ENCODE assay signal across 35 cellular contexts in genomic region chr16:17793354-17793753, GRCh38.
"Had no signal": no experiment of that assay in that cellular context is flagged by ENCODE, and none has a peak within 500 bp of the region (broad histone marks: within the 10 kb centered on the region; RNA-seq: fewer than 3 reads in every experiment).

No MANE protein-coding gene starts in this region.

- H3K36me3 ChIP-seq: MG63 had no signal

- DNase-seq: MG63, MM.1S, MV-4-11, NCI-H1048, NCI-H1092, NCI-H1092 treated with DMSO at 0.1 percent for 48 hours, NCI-H1105, NCI-H1105 treated with DMSO at 0.1 percent for 48 hours, NCI-H1417, NCI-H1417 treated with DMSO at 0.1 percent for 48 hours, NCI-H1436, NCI-H1436 treated with DMSO at 0.1 percent for 48 hours, NCI-H146, NCI-H1694, NCI-H1694 treated with DMSO at 0.1 percent for 48 hours, NCI-H187, NCI-H187 treated with DMSO at 0.1 percent for 48 hours, NCI-H1930, NCI-H2029, NCI-H2029 treated with DMSO at 0.1 percent for 48 hours, NCI-H2081, NCI-H2081 treated with DMSO at 0.1 percent for 48 hours, NCI-H2107, NCI-H2171, NCI-H2171 treated with DMSO at 0.1 percent for 48 hours, NCI-H2227 treated with DMSO at 0.1 percent for 48 hours, NCI-H226, NCI-H345, NCI-H446, NCI-H446 treated with DMSO at 0.1 percent for 48 hours, NCI-H510A, NCI-H510A treated with DMSO at 0.1 percent for 48 hours, NCI-H524, NCI-H524 treated with DMSO at 0.1 percent for 48 hours, NCI-H526 had no signal

- H3K4me3 ChIP-seq: MG63 had no signal

- H3K9me3 ChIP-seq: MG63 had no signal
